In genomic region chr12:49664591-49665146, GRCh38 we compare ENCODE assay signal across 8 cellular contexts. TPM values are rescaled to one million over a fixed set of nuclear protein-coding genes. Genes with fewer than 3 reads are reported as not detected.
DNase-seq lines count a peak whose midpoint lies in the region; ATAC-seq and TF ChIP-seq lines count a peak whose summit lies in the region.

No MANE protein-coding gene starts in this region.

- in situ Hi-C loops in GM13976 (cut with MboI; ENCODE audit: low sequenced_read_pairs, unreplicated experiment): no loop called here

- H3K36me3 ChIP-seq in cardiac muscle cell: no peaks in the 10 kb centered on the region

- H3K9me3 ChIP-seq in cardiac muscle cell (ENCODE audit: low read depth): no peaks in the 10 kb centered on the region

- H3K4me1 ChIP-seq in cardiac muscle cell (ENCODE audit: low read depth): peaks cover 20% of the 10 kb centered on the region

- peak overlapping the region; percentile 93 for H3K27ac ChIP-seq in cardiac muscle cell

- no peaks in the 10 kb centered on the region for H3K27me3 Mint-ChIP-seq in activated T-cell treated with anti-CD3 and anti-CD28 coated beads, Interleukin-2, amount 50 U/mL, for 4 hours (ENCODE audit: low read depth)

- H3K4me3 ChIP-seq in cardiac muscle cell: no peak overlapping the region

- TF ChIP-seq CTCF in cardiac muscle cell (IDR thresholded peaks at IDR 0.05; ENCODE audit: low read depth, low read length): no peak
- TF ChIP-seq CTCF in GM13976 (IDR thresholded peaks at IDR 0.05; ENCODE audit: borderline replicate concordance, control extremely low read depth, extremely low read depth, insufficient read depth, missing control alignments): no peak

- no peak overlapping the region for H3K4me3 Mint-ChIP-seq in activated T-cell treated with anti-CD3 and anti-CD28 coated beads, Interleukin-2, amount 50 U/mL, for 4 hours

- H3K9me3 Mint-ChIP-seq in activated T-cell treated with anti-CD3 and anti-CD28 coated beads, Interleukin-2, amount 50 U/mL, for 4 hours: no peaks in the 10 kb centered on the region

- DNase-seq in EH (ENCODE audit: low read depth) (peak; percentile 27), NCI-H226 (peak; percentile 15), cardiac muscle cell (ENCODE audit: low read depth in 1 of 2, low spot score in 1 of 2) (no peak), iPS-NIHi7 (ENCODE audit: extremely low spot score) (no peak), GM13976 (ENCODE audit: low spot score) (no peak), SW480 (ENCODE audit: low spot score) (no peak)
- no peak for DNase-seq in activated T-cell treated with anti-CD3 and anti-CD28 coated beads, Interleukin-2, amount 50 U/mL, for 4 hours

- peak; percentile 60 for ATAC-seq in GM21447 (IDR thresholded peaks at IDR 0.05; ENCODE audit: unreplicated experiment)
- ATAC-seq in activated T-cell treated with anti-CD3 and anti-CD28 coated beads, Interleukin-2, amount 50 U/mL, for 4 hours: no peak

- no peaks in the 10 kb centered on the region for H3K27me3 ChIP-seq in cardiac muscle cell

- H3K4me1 Mint-ChIP-seq in activated T-cell treated with anti-CD3 and anti-CD28 coated beads, Interleukin-2, amount 50 U/mL, for 4 hours (ENCODE audit: low read depth): peaks cover 89% of the 10 kb centered on the region

- peaks cover 22% of the 10 kb centered on the region for H3K36me3 Mint-ChIP-seq in activated T-cell treated with anti-CD3 and anti-CD28 coated beads, Interleukin-2, amount 50 U/mL, for 4 hours (ENCODE audit: insufficient read depth)

RNA-seq across cellular contexts. Expression of gene PRPF40B, which starts 41.3 kb away (rescaled TPM):
- total RNA-seq in cardiac muscle cell: 27.4 and 52.9 TPM in 2 replicates
- polyA plus RNA-seq in cardiac muscle cell: 46.4 and 67.0 TPM in 2 replicates
- 10 to 100 TPM in 2 of 3 donors, 1 to 10 TPM in 1; 8.0 to 10.9 (median 10.6) TPM for total RNA-seq in activated T-cell treated with anti-CD3 and anti-CD28 coated beads, Interleukin-2, amount 50 U/mL, for 4 hours

RNA-seq across cellular contexts. Expression of gene FMNL3, which starts 42.5 kb away (rescaled TPM):
- 5.1 and 5.6 TPM in 2 replicates for total RNA-seq in cardiac muscle cell
- polyA plus RNA-seq in cardiac muscle cell: 2.9 and 4.7 TPM in 2 replicates
- 10 to 100 TPM; 22.1 to 24.0 (median 23.6) TPM for total RNA-seq in activated T-cell treated with anti-CD3 and anti-CD28 coated beads, Interleukin-2, amount 50 U/mL, for 4 hours

RNA-seq across cellular contexts. Expression of gene FAM186B, which starts 59.2 kb away (rescaled TPM):
- total RNA-seq in cardiac muscle cell: 0.21 and 1.6 TPM in 2 replicates
- 0.64 and 0.99 TPM in 2 replicates for polyA plus RNA-seq in cardiac muscle cell
- total RNA-seq in activated T-cell treated with anti-CD3 and anti-CD28 coated beads, Interleukin-2, amount 50 U/mL, for 4 hours: under 1 TPM; 0.28 to 0.38 (median 0.37) TPM

Comparison
In these comparisons a context has a peak if more than half of its experiments do, and no peak if none do; other contexts are left out.
1. DNase-seq: peak in EH (single experiment) and NCI-H226 (single experiment); none in cardiac muscle cell (0 of 2), iPS-NIHi7 (single experiment), GM13976 (single experiment), SW480 (single experiment) and activated T-cell treated with anti-CD3 and anti-CD28 coated beads, Interleukin-2, amount 50 U/mL, for 4 hours (single experiment).